8 cellular contexts compared by ENCODE assay signal in the genomic region with DNA sequence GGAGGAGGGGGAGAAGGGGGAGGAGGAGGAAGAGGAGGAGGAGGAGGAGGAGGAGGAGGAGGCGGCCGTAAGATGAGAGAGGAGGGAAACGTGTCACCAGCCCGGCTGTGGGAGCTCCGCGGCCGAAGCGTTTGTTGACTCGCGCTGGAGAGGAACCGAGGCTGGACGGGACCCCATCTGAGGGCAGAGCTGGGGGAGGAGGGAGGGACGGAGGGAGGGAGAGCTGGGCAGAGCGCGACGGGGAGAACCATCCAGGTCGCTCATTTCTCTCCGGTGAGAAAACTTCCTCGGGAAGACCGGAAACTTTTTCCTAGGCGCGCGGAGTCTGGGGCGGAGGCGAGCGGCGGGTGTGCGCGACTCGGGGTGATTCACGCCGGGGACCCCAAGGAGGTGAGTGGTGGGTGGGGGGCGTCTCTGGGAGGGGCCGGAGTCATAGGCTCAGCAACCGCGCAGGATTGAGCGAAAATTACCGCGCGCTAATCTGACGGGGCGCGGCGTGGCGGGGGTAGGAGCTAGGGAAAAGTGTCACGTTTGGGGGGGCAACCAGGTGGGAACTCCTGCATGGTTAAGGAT.
DNase-seq lines count a peak whose midpoint lies in the region; ATAC-seq, FAIRE-seq and TF ChIP-seq lines count a peak whose summit lies in the region.

No MANE protein-coding gene starts in this region.

- FAIRE-seq in GM19239 (lab: Jason Lieb, UNC): no peak

- intact Hi-C loops in adrenal gland (cut with DNase I): no loop called here
- intact Hi-C loops in gastrocnemius medialis (cut with DNase I; ENCODE audit: low total_unique reads): loop anchor here (5.0 kb wide), 1 partner anchor 101 kb away; no protein-coding TSS in a partner anchor

- 0 to 1% (median 1%) methylated on average over 8 to 46 of the region's 46 CpGs for WGBS in adrenal gland, 4 donors

- peak in 1 of 2 donors; percentile 8 for ATAC-seq in gastrocnemius medialis
- ATAC-seq in HG02763 (IDR thresholded peaks at IDR 0.05; ENCODE audit: unreplicated experiment): no peak
- ATAC-seq in HG03108 (IDR thresholded peaks at IDR 0.05; ENCODE audit: unreplicated experiment): no peak

- TF ChIP-seq POLR2A in adrenal gland (IDR thresholded peaks at IDR 0.05): no peak
- TF ChIP-seq POLR2A in gastrocnemius medialis (IDR thresholded peaks at IDR 0.05): no peak

- DNase-seq in AG10803 (ENCODE audit: low read depth): peak; percentile 34
- DNase-seq in HS-27A (ENCODE audit: low read depth): peak; percentile 39
- peak in 5 of 7 donors; percentile 20 to 36 (median 32) for DNase-seq in adrenal gland
- no peak for DNase-seq in gastrocnemius medialis
- no peak for DNase-seq in GM19239 (ENCODE audit: insufficient read length, low spot score)

- no peaks in the 10 kb centered on the region for H3K36me3 ChIP-seq in adrenal gland (replicated peaks in 1 of 2)
- H3K36me3 ChIP-seq in gastrocnemius medialis: no peaks in the 10 kb centered on the region

- no peak for TF ChIP-seq CTCF in AG10803 (conservative IDR thresholded peaks at IDR 0.05; ENCODE audit: low read length)
- TF ChIP-seq CTCF in adrenal gland (IDR thresholded peaks at IDR 0.05): no peak
- no peak for TF ChIP-seq CTCF in gastrocnemius medialis (IDR thresholded peaks at IDR 0.05 in 4 of 5, conservative IDR thresholded peaks at IDR 0.05 in 1 of 5)

- H3K4me1 ChIP-seq in adrenal gland (replicated peaks in 1 of 2) (peaks cover 7 to 14% of the 10 kb centered on the region in 2 donors), gastrocnemius medialis (peaks cover 0 to 19% of the 10 kb centered on the region in 2 donors)

- H3K27me3 ChIP-seq in adrenal gland: peaks cover 11% of the 10 kb centered on the region
- peaks cover 11 to 23% (median 11%) of the 10 kb centered on the region in 3 donors for H3K27me3 ChIP-seq in gastrocnemius medialis

- H3K27ac ChIP-seq in adrenal gland (peak overlapping the region in 3 of 5 donors; percentile 50 to 67 (median 55)), gastrocnemius medialis (peak overlapping the region in 1 of 4 donors; percentile 44)

- H3K4me3 ChIP-seq in AG10803 (ENCODE audit: low read length) (peak overlapping the region; percentile 91), adrenal gland (peak overlapping the region in 3 of 4 donors; percentile 33 to 55 (median 43)), iPS-11a (ENCODE audit: low read depth, low read length) (peak overlapping the region; percentile 73), gastrocnemius medialis (peak overlapping the region; percentile 56 to 86 (median 66))

- H3K9me3 ChIP-seq in adrenal gland (replicated peaks in 1 of 3) (no peaks in the 10 kb centered on the region), gastrocnemius medialis (no peaks in the 10 kb centered on the region)

- in situ Hi-C loops in gastrocnemius medialis (cut with MboI; ENCODE audit: low sequenced_read_pairs in 4 of 4): no loop called here

Comparison
In these comparisons a context has a peak if more than half of its experiments do, and no peak if none do; other contexts are left out.
1. DNase-seq: peak in AG10803 (single experiment), HS-27A (single experiment) and adrenal gland (5 of 7); none in gastrocnemius medialis (0 of 2) and GM19239 (single experiment).
2. Peak in every context shown above with its lines, with median percentiles within 50 percentile points of each other: H3K4me3 ChIP-seq.